ENCODE assay signal across 8 cellular contexts in the genomic region with DNA sequence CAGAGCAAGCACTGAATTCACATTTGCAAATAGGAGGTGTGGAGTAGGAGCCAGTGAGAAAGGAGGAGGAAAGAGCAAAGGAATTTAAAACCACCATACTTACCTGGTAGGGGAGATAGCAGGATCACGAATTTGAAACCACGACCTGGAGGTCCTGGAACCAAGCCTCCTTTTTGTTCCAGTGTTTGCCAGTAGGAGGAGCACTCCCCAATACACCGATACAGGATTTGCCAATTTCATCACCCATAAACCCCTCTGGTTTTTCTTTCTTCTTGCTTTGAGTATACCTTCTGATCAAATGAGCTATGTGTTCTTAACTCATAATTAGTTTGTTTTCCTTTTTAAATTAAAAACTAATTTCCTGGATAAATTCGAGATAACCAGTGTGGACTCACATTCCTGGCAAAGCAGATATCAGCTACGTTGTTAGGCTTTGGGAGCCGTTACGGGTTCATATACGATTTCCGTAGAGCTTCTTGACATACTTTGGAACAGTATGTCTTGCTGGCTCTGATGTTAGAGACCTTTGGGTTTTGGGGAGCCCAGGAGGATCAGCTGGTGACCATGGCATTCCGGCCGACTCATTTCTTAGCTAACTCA. TPM values are rescaled to one million over a fixed set of nuclear protein-coding genes. Genes with fewer than 3 reads are reported as not detected.
DNase-seq lines count a peak whose midpoint lies in the region; FAIRE-seq and TF ChIP-seq lines count a peak whose summit lies in the region.

No MANE protein-coding gene starts in this region.

- TF ChIP-seq CTCF in GM12864 (IDR thresholded peaks at IDR 0.05; ENCODE audit: low read depth, low read length, missing control alignments) (peak; percentile 81), bronchial epithelial cell (IDR thresholded peaks at IDR 0.05; ENCODE audit: insufficient read depth, low read length, severe bottlenecking) (peak; percentile 84), progenitor cell of endocrine pancreas (IDR thresholded peaks at IDR 0.05; ENCODE audit: unreplicated experiment) (peak; percentile 45)

- H3K27me3 ChIP-seq in bronchial epithelial cell (ENCODE audit: control insufficient read depth, insufficient read depth, low read length): no peaks in the 10 kb centered on the region

- no peak overlapping the region for H3K27ac Mint-ChIP-seq in progenitor cell of endocrine pancreas
- no peak overlapping the region for H3K27ac Mint-ChIP-seq in activated T-helper 2 cell treated with anti-CD3 and anti-CD28 coated beads, Interferon-gamma antibody, Interleukin-2, Interleukin-4, amounts not matched to agents 10 μg/mL and 5 μg/mL and 100 μg/mL, durations not matched to agents 14 hours and 24 hours and 36 hours

- DNase-seq in GM12864 (ENCODE audit: low read depth) (no peak), OCI-M1 (lab: John Stamatoyannopoulos, UW) (peak; percentile 32), bronchial epithelial cell (ENCODE audit: low read depth) (peak; percentile 30), progenitor cell of endocrine pancreas (ENCODE audit: low spot score, unreplicated experiment) (no peak), ecto neural progenitor cell (ENCODE audit: low spot score) (no peak), NCI-H146 (lab: John Stamatoyannopoulos, UW) (no peak), DMS79 treated with DMSO at 0.1 percent for 48 hours (lab: John Stamatoyannopoulos, UW) (no peak)
- no peak for DNase-seq in activated T-helper 2 cell treated with anti-CD3 and anti-CD28 coated beads, Interferon-gamma antibody, Interleukin-2, Interleukin-4, amounts not matched to agents 10 μg/mL and 5 μg/mL and 100 μg/mL, durations not matched to agents 14 hours and 24 hours and 36 hours (ENCODE audit: low spot score)

- peaks cover 6% of the 10 kb centered on the region for H3K9me3 Mint-ChIP-seq in progenitor cell of endocrine pancreas (ENCODE audit: low read depth)
- H3K9me3 Mint-ChIP-seq in activated T-helper 2 cell treated with anti-CD3 and anti-CD28 coated beads, Interferon-gamma antibody, Interleukin-2, Interleukin-4, amounts not matched to agents 10 μg/mL and 5 μg/mL and 100 μg/mL, durations not matched to agents 14 hours and 24 hours and 36 hours: no peaks in the 10 kb centered on the region

- peaks cover 1% of the 10 kb centered on the region for H3K4me1 Mint-ChIP-seq in progenitor cell of endocrine pancreas (ENCODE audit: low read depth)
- H3K4me1 Mint-ChIP-seq in activated T-helper 2 cell treated with anti-CD3 and anti-CD28 coated beads, Interferon-gamma antibody, Interleukin-2, Interleukin-4, amounts not matched to agents 10 μg/mL and 5 μg/mL and 100 μg/mL, durations not matched to agents 14 hours and 24 hours and 36 hours (ENCODE audit: low read depth): peaks cover 2% of the 10 kb centered on the region

- intact Hi-C loops in activated T-helper 2 cell treated with anti-CD3 and anti-CD28 coated beads, Interferon-gamma antibody, Interleukin-2, Interleukin-4, amounts not matched to agents 10 μg/mL and 5 μg/mL and 100 μg/mL, durations not matched to agents 14 hours and 24 hours and 36 hours (cut with micrococcal nuclease): loop anchor here (5.0 to 10.0 kb wide), 3 partner anchors 56 to 476 kb away; no protein-coding TSS in a partner anchor

- H3K4me3 Mint-ChIP-seq in progenitor cell of endocrine pancreas (ENCODE audit: low read depth): no peak overlapping the region
- H3K4me3 Mint-ChIP-seq in activated T-helper 2 cell treated with anti-CD3 and anti-CD28 coated beads, Interferon-gamma antibody, Interleukin-2, Interleukin-4, amounts not matched to agents 10 μg/mL and 5 μg/mL and 100 μg/mL, durations not matched to agents 14 hours and 24 hours and 36 hours (ENCODE audit: low read depth): no peak overlapping the region

- peaks cover 4% of the 10 kb centered on the region for H3K36me3 Mint-ChIP-seq in progenitor cell of endocrine pancreas (ENCODE audit: insufficient read depth)
- no peaks in the 10 kb centered on the region for H3K36me3 Mint-ChIP-seq in activated T-helper 2 cell treated with anti-CD3 and anti-CD28 coated beads, Interferon-gamma antibody, Interleukin-2, Interleukin-4, amounts not matched to agents 10 μg/mL and 5 μg/mL and 100 μg/mL, durations not matched to agents 14 hours and 24 hours and 36 hours (ENCODE audit: low read depth)

- no peak overlapping the region for H3K4me3 ChIP-seq in GM12864 (ENCODE audit: low read depth, low read length)
- no peak overlapping the region for H3K4me3 ChIP-seq in bronchial epithelial cell (ENCODE audit: low read depth, low read length)

- no peak for FAIRE-seq in bronchial epithelial cell (lab: Jason Lieb, UNC)

- no peaks in the 10 kb centered on the region for H3K27me3 Mint-ChIP-seq in progenitor cell of endocrine pancreas
- H3K27me3 Mint-ChIP-seq in activated T-helper 2 cell treated with anti-CD3 and anti-CD28 coated beads, Interferon-gamma antibody, Interleukin-2, Interleukin-4, amounts not matched to agents 10 μg/mL and 5 μg/mL and 100 μg/mL, durations not matched to agents 14 hours and 24 hours and 36 hours (ENCODE audit: low read depth): peaks cover 3% of the 10 kb centered on the region

- no peaks in the 10 kb centered on the region for H3K36me3 ChIP-seq in bronchial epithelial cell (ENCODE audit: control insufficient read depth, insufficient read depth, low read length)

RNA-seq across cellular contexts. Expression of a gene that starts 22.7 kb away (rescaled TPM):
- not detected in 2 replicates for total RNA-seq in bronchial epithelial cell
- 2.2 and 3.3 TPM in 2 replicates for total RNA-seq in progenitor cell of endocrine pancreas
- total RNA-seq in activated T-helper 2 cell treated with anti-CD3 and anti-CD28 coated beads, Interferon-gamma antibody, Interleukin-2, Interleukin-4, amounts not matched to agents 10 μg/mL and 5 μg/mL and 100 μg/mL, durations not matched to agents 14 hours and 24 hours and 36 hours: not detected in 2 replicates

RNA-seq across cellular contexts. Expression of a gene that starts 53.6 kb away (rescaled TPM):
- total RNA-seq in bronchial epithelial cell (13.7 and 23.4 TPM in 2 replicates), progenitor cell of endocrine pancreas (14.0 and 14.9 TPM in 2 replicates)
- total RNA-seq in activated T-helper 2 cell treated with anti-CD3 and anti-CD28 coated beads, Interferon-gamma antibody, Interleukin-2, Interleukin-4, amounts not matched to agents 10 μg/mL and 5 μg/mL and 100 μg/mL, durations not matched to agents 14 hours and 24 hours and 36 hours: 14.6 and 15.3 TPM in 2 replicates

Comparison
In these comparisons a context has a peak if more than half of its experiments do, and no peak if none do; other contexts are left out.
1. DNase-seq: peak in OCI-M1 (single experiment) and bronchial epithelial cell (single experiment); none in GM12864 (single experiment), progenitor cell of endocrine pancreas (single experiment), ecto neural progenitor cell (single experiment), NCI-H146 (single experiment), activated T-helper 2 cell treated with anti-CD3 and anti-CD28 coated beads, Interferon-gamma antibody, Interleukin-2, Interleukin-4, amounts not matched to agents 10 μg/mL and 5 μg/mL and 100 μg/mL, durations not matched to agents 14 hours and 24 hours and 36 hours (single experiment) and DMS79 treated with DMSO at 0.1 percent for 48 hours (single experiment).
2. Peak in every context shown above with its lines, with median percentiles within 50 percentile points of each other: CTCF ChIP-seq.